In genomic region chr12:25034676-25035075, GRCh38 we compare ENCODE assay signal across 1 cellular context.
TF ChIP-seq lines count a peak whose summit lies in the region.

No MANE protein-coding gene starts in this region.

TF ChIP-seq in SK-N-SH treated with all-trans-retinoic acid at 6 μM for 48 hours, 23 proteins besides CTCF, POLR2A, EP300 and RAD21 (continued from another document):
- no peak for TF ChIP-seq GLIS3 (CRISPR knock-in tag; IDR thresholded peaks at IDR 0.05)
